Comparison of ENCODE assay signal across 27 cellular contexts in genomic region chr2:44542520-44542919, GRCh38.
"Had no signal": no experiment of that assay in that cellular context is flagged by ENCODE, and none has a peak within 500 bp of the region (broad histone marks: within the 10 kb centered on the region; RNA-seq: fewer than 3 reads in every experiment).

No MANE protein-coding gene starts in this region.

- DNase-seq: activated B cell treated with CpG ODN at 0.5 μM for 24 hours; activated CD4-positive, alpha-beta T cell treated with anti-CD3 and anti-CD28 coated beads for 36 hours; activated CD4-positive, alpha-beta T cell treated with anti-CD3 and anti-CD28 coated beads, Interleukin-2, amount 50 U/mL, for 4 hours; activated CD8-positive, alpha-beta memory T cell treated with anti-CD3 and anti-CD28 coated beads for 24 hours; activated CD8-positive, alpha-beta memory T cell treated with anti-CD3 and anti-CD28 coated beads, Interleukin-2, amount 50 U/mL, for 4 hours; activated T-cell treated with anti-CD3 and anti-CD28 coated beads, Interleukin-2, amount 50 U/mL, for 24 hours; adrenal gland; brain microvascular endothelial cell; caudate nucleus; dermis blood vessel endothelial cell; effector CD8-positive, alpha-beta T cell; gastrocnemius medialis; hypothalamus; islet precursor cell; left colon; mucosa of descending colon; sigmoid colon; stimulated activated CD4-positive, alpha-beta T cell treated with anti-CD3 and anti-CD28 coated beads, Interleukin-15, amount 100 ng/mL, for 24 hours; stimulated activated naive B cell treated with anti-CD40 and anti-IgM and Interleukin-4, amounts not matched to agents 10 μg/mL and 1 μg/mL and 100 μg/mL, for 72 hours; trophoblast cell had no signal

- H3K27ac Mint-ChIP-seq: activated B cell treated with CpG ODN at 0.5 μM for 24 hours; activated CD4-positive, alpha-beta T cell treated with anti-CD3 and anti-CD28 coated beads for 36 hours; activated naive CD8-positive, alpha-beta T cell; activated T-cell treated with anti-CD3 and anti-CD28 coated beads, Interleukin-2, amount 50 U/mL, for 24 hours; activated T-helper 17 cell treated with anti-CD3 and anti-CD28 coated beads, Interleukin-2, amount 50 U/mL, for 72 hours; memory B cell; stimulated activated naive B cell treated with anti-CD40 and anti-IgM and Interleukin-4, amounts not matched to agents 10 μg/mL and 1 μg/mL and 100 μg/mL, for 72 hours had no signal

- H3K4me1 Mint-ChIP-seq: activated B cell treated with CpG ODN at 0.5 μM for 24 hours; activated CD4-positive, alpha-beta T cell treated with anti-CD3 and anti-CD28 coated beads for 36 hours; activated T-helper 17 cell treated with anti-CD3 and anti-CD28 coated beads, Interleukin-2, amount 50 U/mL, for 72 hours had no signal

- H3K9me3 ChIP-seq: adrenal gland, ascending aorta, esophagus muscularis mucosa, gastrocnemius medialis, mucosa of descending colon, sigmoid colon, vagina had no signal

- H3K27me3 ChIP-seq: adrenal gland, ascending aorta, brain microvascular endothelial cell, esophagus muscularis mucosa, gastrocnemius medialis, sigmoid colon, vagina had no signal

- H3K4me3 ChIP-seq: adrenal gland, ascending aorta, esophagus muscularis mucosa, gastrocnemius medialis, mucosa of descending colon, sigmoid colon, smooth muscle cell, vagina had no signal

- H3K36me3 ChIP-seq: adrenal gland, ascending aorta, brain microvascular endothelial cell, esophagus muscularis mucosa, gastrocnemius medialis, sigmoid colon, vagina had no signal

- H3K27ac ChIP-seq: adrenal gland, ascending aorta, brain microvascular endothelial cell, esophagus muscularis mucosa, gastrocnemius medialis, sigmoid colon, vagina had no signal

- H3K27me3 Mint-ChIP-seq: activated B cell treated with CpG ODN at 0.5 μM for 24 hours; activated CD4-positive, alpha-beta T cell treated with anti-CD3 and anti-CD28 coated beads for 36 hours; activated naive CD8-positive, alpha-beta T cell; activated T-cell treated with anti-CD3 and anti-CD28 coated beads, Interleukin-2, amount 50 U/mL, for 24 hours; activated T-helper 17 cell treated with anti-CD3 and anti-CD28 coated beads, Interleukin-2, amount 50 U/mL, for 72 hours; memory B cell; stimulated activated naive B cell treated with anti-CD40 and anti-IgM and Interleukin-4, amounts not matched to agents 10 μg/mL and 1 μg/mL and 100 μg/mL, for 72 hours had no signal

- H3K4me2 ChIP-seq: smooth muscle cell had no signal

- H3K4me3 Mint-ChIP-seq: activated B cell treated with CpG ODN at 0.5 μM for 24 hours; activated CD4-positive, alpha-beta T cell treated with anti-CD3 and anti-CD28 coated beads for 36 hours; activated naive CD8-positive, alpha-beta T cell; activated T-cell treated with anti-CD3 and anti-CD28 coated beads, Interleukin-2, amount 50 U/mL, for 24 hours; activated T-helper 17 cell treated with anti-CD3 and anti-CD28 coated beads, Interleukin-2, amount 50 U/mL, for 72 hours; memory B cell; stimulated activated naive B cell treated with anti-CD40 and anti-IgM and Interleukin-4, amounts not matched to agents 10 μg/mL and 1 μg/mL and 100 μg/mL, for 72 hours had no signal

- H3K4me1 ChIP-seq: ascending aorta, vagina had no signal

- H3K9me3 Mint-ChIP-seq: activated B cell treated with CpG ODN at 0.5 μM for 24 hours; activated T-cell treated with anti-CD3 and anti-CD28 coated beads, Interleukin-2, amount 50 U/mL, for 24 hours; activated T-helper 17 cell treated with anti-CD3 and anti-CD28 coated beads, Interleukin-2, amount 50 U/mL, for 72 hours; memory B cell; stimulated activated naive B cell treated with anti-CD40 and anti-IgM and Interleukin-4, amounts not matched to agents 10 μg/mL and 1 μg/mL and 100 μg/mL, for 72 hours had no signal
